In genomic region chrX:65674351-65674893, GRCh38 we compare ENCODE assay signal across 8 cellular contexts. TPM values are rescaled to one million over a fixed set of nuclear protein-coding genes. Genes with fewer than 3 reads are reported as not detected.
DNase-seq lines count a peak whose midpoint lies in the region; ATAC-seq and TF ChIP-seq lines count a peak whose summit lies in the region.

No MANE protein-coding gene starts in this region.

- ATAC-seq in GM21360 (IDR thresholded peaks at IDR 0.05; ENCODE audit: unreplicated experiment): no peak
- ATAC-seq in HG03457 (IDR thresholded peaks at IDR 0.05; ENCODE audit: unreplicated experiment): no peak
- ATAC-seq in GM18909 (IDR thresholded peaks at IDR 0.05; ENCODE audit: poor library complexity, unreplicated experiment): no peak
- no peak for ATAC-seq in HG03025 (IDR thresholded peaks at IDR 0.05; ENCODE audit: low FRiP score, unreplicated experiment)

- H3K9me3 ChIP-seq in SU-DHL-6 (ENCODE audit: insufficient read depth, low read length) (no peaks in the 10 kb centered on the region), esophagus squamous epithelium (no peaks in the 10 kb centered on the region)

- peak; percentile 29 for DNase-seq in EH (ENCODE audit: low read depth)
- no peak for DNase-seq in esophagus squamous epithelium (lab: John Stamatoyannopoulos, UW)

- H3K4me1 ChIP-seq in esophagus squamous epithelium (peaks cover 10 to 100% (median 58%) of the 10 kb centered on the region in 3 donors), rectal smooth muscle tissue (ENCODE audit: control insufficient read depth, insufficient read depth, low read length) (peaks cover 17% of the 10 kb centered on the region)

- peaks cover 98% of the 10 kb centered on the region for H3K79me2 ChIP-seq in SU-DHL-6 (ENCODE audit: insufficient read depth, low read length)

- H3K4me3 ChIP-seq in SU-DHL-6 (ENCODE audit: insufficient read depth, low read length, poor library complexity, severe bottlenecking) (no peak overlapping the region), esophagus squamous epithelium (peak overlapping the region in 1 of 4 donors; percentile 28), rectal smooth muscle tissue (ENCODE audit: low read length) (no peak overlapping the region)

- peak overlapping the region; percentile 36 for H3K4me2 ChIP-seq in SU-DHL-6 (ENCODE audit: low read depth, low read length, poor library complexity, severe bottlenecking)

- H4K20me1 ChIP-seq in SU-DHL-6 (ENCODE audit: low read depth, low read length): 0 out of 2 replicates have a peak, but pooled peaks cover 4% of the 10 kb centered on the region

- 38 to 42% methylated on average over 4 of the region's 4 CpGs for WGBS in esophagus squamous epithelium, 2 donors

- no peak for TF ChIP-seq CTCF in SU-DHL-6 (IDR thresholded peaks at IDR 0.05; ENCODE audit: insufficient read depth, low read length, poor library complexity, severe bottlenecking)
- TF ChIP-seq CTCF in esophagus squamous epithelium (IDR thresholded peaks at IDR 0.05): no peak

- no peaks in the 10 kb centered on the region for H3K9me2 ChIP-seq in SU-DHL-6 (replicated peaks; ENCODE audit: insufficient read depth, low read length)

- intact Hi-C loops in esophagus squamous epithelium (cut with DNase I): no loop called here

- H3K27ac ChIP-seq in SU-DHL-6 (ENCODE audit: low read depth, low read length) (no peak overlapping the region), esophagus squamous epithelium (peak overlapping the region; percentile 42 to 93 (median 82)), rectal smooth muscle tissue (ENCODE audit: low read depth, low read length) (peak overlapping the region; percentile 70)

- TF ChIP-seq POLR2A in esophagus squamous epithelium (IDR thresholded peaks at IDR 0.05): no peak

- H2AFZ ChIP-seq in SU-DHL-6 (ENCODE audit: low read depth, low read length, severe bottlenecking): no peak overlapping the region

- H3K9ac ChIP-seq in SU-DHL-6 (ENCODE audit: low read length) (no peak overlapping the region), rectal smooth muscle tissue (ENCODE audit: low read length) (no peak overlapping the region)

- no peaks in the 10 kb centered on the region for H3K36me3 ChIP-seq in SU-DHL-6 (ENCODE audit: low read length)
- H3K36me3 ChIP-seq in esophagus squamous epithelium: no peaks in the 10 kb centered on the region
- no peaks in the 10 kb centered on the region for H3K36me3 ChIP-seq in rectal smooth muscle tissue (ENCODE audit: control insufficient read depth, insufficient read depth, low read length)

- H3K27me3 ChIP-seq in SU-DHL-6 (ENCODE audit: low read length) (no peaks in the 10 kb centered on the region), esophagus squamous epithelium (no peaks in the 10 kb centered on the region), rectal smooth muscle tissue (ENCODE audit: control insufficient read depth, insufficient read depth, low read length) (no peaks in the 10 kb centered on the region)

- no peaks in the 10 kb centered on the region for H3F3A ChIP-seq in SU-DHL-6 (ENCODE audit: insufficient read depth)

RNA-seq across cellular contexts. Expression of gene MSN, which starts 7.0 kb away (rescaled TPM):
- 100 to 1,000 TPM in 3 of 4 donors, 10 to 100 TPM in 1; 62.4 to 158 (median 133) TPM for total RNA-seq in esophagus squamous epithelium
